Comparison of ENCODE assay signal across 8 cellular contexts in genomic region chr15:48644498-48644826, GRCh38. TPM values are rescaled to one million over a fixed set of nuclear protein-coding genes. Genes with fewer than 3 reads are reported as not detected.
A peak's percentile ranks its signal among the peaks of the same experiment; 100 is the strongest.
DNase-seq lines count a peak whose midpoint lies in the region; ATAC-seq and TF ChIP-seq lines count a peak whose summit lies in the region.

No MANE protein-coding gene starts in this region.

- ATAC-seq in GM19467 (IDR thresholded peaks at IDR 0.05; ENCODE audit: unreplicated experiment) (peak; percentile 6), GM19035 (IDR thresholded peaks at IDR 0.05; ENCODE audit: unreplicated experiment) (no peak)
- no peak for ATAC-seq in naive thymus-derived CD4-positive, alpha-beta T cell

- no peaks in the 10 kb centered on the region for H3K9me3 ChIP-seq in neural progenitor cell (ENCODE audit: low read depth)
- no peaks in the 10 kb centered on the region for H3K9me3 ChIP-seq in naive thymus-derived CD4-positive, alpha-beta T cell (ENCODE audit: control insufficient read depth in 2 of 3, low read length in 3 of 3)

- no peak overlapping the region for H3K27ac ChIP-seq in neural progenitor cell
- H3K27ac ChIP-seq in naive thymus-derived CD4-positive, alpha-beta T cell (ENCODE audit: low read depth, low read length), result no peak overlapping the region

- peaks cover 42% of the 10 kb centered on the region for H3F3A ChIP-seq in neural progenitor cell (ENCODE audit: low read depth)

- peak overlapping the region; percentile 97 for H3K4me2 ChIP-seq in neural progenitor cell

- peak overlapping the region; percentile 63 for H3K4me3 ChIP-seq in neural progenitor cell
- H3K4me3 ChIP-seq in naive thymus-derived CD4-positive, alpha-beta T cell (ENCODE audit: low read length), result no peak overlapping the region

- peak overlapping the region; percentile 91 for H3K4me3 Mint-ChIP-seq in neural progenitor cell
- peak overlapping the region in 3 of 10 donors; percentile 34 to 68 (median 49) for H3K4me3 Mint-ChIP-seq in naive thymus-derived CD4-positive, alpha-beta T cell

- H3K36me3 Mint-ChIP-seq in neural progenitor cell, result peaks cover 4% of the 10 kb centered on the region
- peaks cover 0 to 3% (median 0%) of the 10 kb centered on the region in 5 donors for H3K36me3 Mint-ChIP-seq in naive thymus-derived CD4-positive, alpha-beta T cell

- H3K4me1 Mint-ChIP-seq in neural progenitor cell, result peaks cover 38% of the 10 kb centered on the region
- peaks cover 0 to 8% (median 5%) of the 10 kb centered on the region in 7 donors for H3K4me1 Mint-ChIP-seq in naive thymus-derived CD4-positive, alpha-beta T cell

- H4K20me1 ChIP-seq in neural progenitor cell (ENCODE audit: low read depth), result peaks cover 8% of the 10 kb centered on the region

- CTCF ChIA-PET in naive thymus-derived CD4-positive, alpha-beta T cell (lab: Charles Lee), result no interaction called here

- POLR2A ChIA-PET in naive thymus-derived CD4-positive, alpha-beta T cell (lab: Charles Lee), result no interaction called here

- intact Hi-C loops in naive thymus-derived CD4-positive, alpha-beta T cell (cut with micrococcal nuclease), result no loop called here

- no peak for TF ChIP-seq CTCF in neural progenitor cell (IDR thresholded peaks at IDR 0.05)

- TF ChIP-seq POLR2A in erythroblast (IDR thresholded peaks at IDR 0.05; ENCODE audit: low read length), result no peak

- H2AFZ ChIP-seq in neural progenitor cell (replicated peaks), result peak overlapping the region; percentile 76

- H3K27ac Mint-ChIP-seq in neural progenitor cell, result no peak overlapping the region
- H3K27ac Mint-ChIP-seq in naive thymus-derived CD4-positive, alpha-beta T cell, result no peak overlapping the region

- peaks cover 33% of the 10 kb centered on the region for H3K4me1 ChIP-seq in neural progenitor cell
- H3K4me1 ChIP-seq in naive thymus-derived CD4-positive, alpha-beta T cell (ENCODE audit: control insufficient read depth in 2 of 2, insufficient read depth in 2 of 2, low read length in 2 of 2), result no peaks in the 10 kb centered on the region

- H3K36me3 ChIP-seq in neural progenitor cell, result no peaks in the 10 kb centered on the region
- H3K36me3 ChIP-seq in naive thymus-derived CD4-positive, alpha-beta T cell (ENCODE audit: control insufficient read depth in 2 of 3, insufficient read depth in 3 of 3, low read length in 3 of 3), result no peaks in the 10 kb centered on the region

- peaks cover 4% of the 10 kb centered on the region for H3K27me3 Mint-ChIP-seq in neural progenitor cell (ENCODE audit: insufficient read depth, low read depth)
- H3K27me3 Mint-ChIP-seq in naive thymus-derived CD4-positive, alpha-beta T cell, result peaks cover 32 to 67% (median 44%) of the 10 kb centered on the region in 5 donors

- H3K9ac ChIP-seq in neural progenitor cell, result peak overlapping the region; percentile 51

- peaks cover 26% of the 10 kb centered on the region for H3K79me2 ChIP-seq in neural progenitor cell (ENCODE audit: low read depth)

- DNase-seq in M059J (ENCODE audit: low read depth), result peak; percentile 58
- DNase-seq in erythroblast (lab: John Stamatoyannopoulos, UW), result peak; percentile 72 to 79
- no peak for DNase-seq in neural progenitor cell (ENCODE audit: low spot score)
- no peak for DNase-seq in NK-92 treated with Interleukin-12 subunit alpha and Interleukin-12 subunit beta, amount 100 ng/mL, for 24 hours (lab: John Stamatoyannopoulos, UW)
- no peak for DNase-seq in SKM-1 (lab: John Stamatoyannopoulos, UW; ENCODE audit: unreplicated experiment)
- no peak for DNase-seq in naive thymus-derived CD4-positive, alpha-beta T cell

- H3K9me3 Mint-ChIP-seq in neural progenitor cell, result no peaks in the 10 kb centered on the region
- no peaks in the 10 kb centered on the region for H3K9me3 Mint-ChIP-seq in naive thymus-derived CD4-positive, alpha-beta T cell

- peaks cover 19% of the 10 kb centered on the region for H3K27me3 ChIP-seq in neural progenitor cell
- H3K27me3 ChIP-seq in naive thymus-derived CD4-positive, alpha-beta T cell (ENCODE audit: control insufficient read depth in 2 of 2, insufficient read depth in 2 of 2, low read length in 2 of 2), result peaks cover 0 to 3% of the 10 kb centered on the region in 2 donors

RNA-seq across cellular contexts. Expression of gene FBN1, which starts 1.0 kb away (rescaled TPM):
- total RNA-seq in M059J (2014; rRNA removed; shearing (Covaris generic)), result 67.8 and 123 TPM in 2 replicates
- 63.1 and 78.8 TPM in 2 replicates for total RNA-seq in neural progenitor cell (ENCODE audit: low replicate concordance)
- 1 to 10 TPM in 1 of 5 experiments, under 1 TPM in 4; 0.27 to 1.3 (median 0.70) TPM for total RNA-seq in naive thymus-derived CD4-positive, alpha-beta T cell
- polyA plus RNA-seq in naive thymus-derived CD4-positive, alpha-beta T cell, result under 1 TPM in 1 of 2 donors, not detected in 1; 0.03 TPM

Comparison
In these comparisons a context has a peak if more than half of its experiments do, and no peak if none do; other contexts are left out.
1. DNase-seq: peak in M059J (single experiment) and erythroblast (2 of 2); none in neural progenitor cell (single experiment), NK-92 treated with Interleukin-12 subunit alpha and Interleukin-12 subunit beta, amount 100 ng/mL, for 24 hours (single experiment), SKM-1 (single experiment) and naive thymus-derived CD4-positive, alpha-beta T cell (0 of 9).
2. RNA of gene FBN1, which starts 1.0 kb away (total RNA-seq): 67.8 to 123 TPM in M059J and 63.1 to 78.8 TPM in neural progenitor cell; 0.27 to 1.3 TPM in naive thymus-derived CD4-positive, alpha-beta T cell; every median in the first group is over 10 times any median in the second.